In genomic region chr1:171786534-171786933, GRCh38 we compare ENCODE assay signal across 17 cellular contexts. TPM values are rescaled to one million over a fixed set of nuclear protein-coding genes. Genes with fewer than 3 reads are reported as not detected.
DNase-seq lines count a peak whose midpoint lies in the region; ATAC-seq and TF ChIP-seq lines count a peak whose summit lies in the region.
"Had no signal": no experiment of that assay in that cellular context is flagged by ENCODE, and none has a peak within 500 bp of the region (broad histone marks: within the 10 kb centered on the region; RNA-seq: fewer than 3 reads in every experiment).

No MANE protein-coding gene starts in this region.

- no peaks in the 10 kb centered on the region for H3K27me3 Mint-ChIP-seq in activated CD8-positive, alpha-beta T cell treated with anti-CD3 and anti-CD28 coated beads for 36 hours
- H3K27me3 Mint-ChIP-seq in activated CD8-positive, alpha-beta T cell treated with anti-CD3 and anti-CD28 coated beads, Interleukin-2, amount 10 ng/mL, durations not matched to agents 7 days and 5 days (ENCODE audit: low read depth): no peaks in the 10 kb centered on the region
- no peaks in the 10 kb centered on the region for H3K27me3 Mint-ChIP-seq in MCF 10A (ENCODE audit: insufficient read depth, unreplicated experiment)
- H3K27me3 Mint-ChIP-seq in activated T-helper 17 cell treated with anti-CD3 and anti-CD28 coated beads, Interleukin-2, amount 50 U/mL, for 72 hours: no peaks in the 10 kb centered on the region
- no peaks in the 10 kb centered on the region for H3K27me3 Mint-ChIP-seq in stimulated activated memory B cell treated with anti-CD40 and anti-IgM and Interleukin-4, amounts not matched to agents 10 μg/mL and 1 μg/mL and 100 μg/mL, for 72 hours

- CTCF ChIA-PET in activated CD8-positive, alpha-beta T cell treated with anti-CD3 and anti-CD28 coated beads for 36 hours (lab: Charles Lee): interaction anchor here (0.9 to 4.4 kb wide), 3 partner anchors 14 to 199 kb away, joined by 3 to 32 read pairs (median 6); no protein-coding TSS in a partner anchor
- CTCF ChIA-PET in activated CD8-positive, alpha-beta T cell treated with anti-CD3 and anti-CD28 coated beads, Interleukin-2, amount 10 ng/mL, durations not matched to agents 7 days and 5 days (lab: Charles Lee): interaction anchor here (2.5 kb wide), 1 partner anchor 14 kb away, joined by 23 read pairs; no protein-coding TSS in a partner anchor
- CTCF ChIA-PET in MCF 10A (lab: Yijun Ruan, JAX): interaction anchor here (1.2 to 30.8 kb wide), 5 partner anchors 14 to 196 kb away, joined by 3 to 1502 read pairs (median 7); no protein-coding TSS in a partner anchor

- no peaks in the 10 kb centered on the region for H3K4me1 ChIP-seq in breast epithelium

- no peak for DNase-seq in activated CD8-positive, alpha-beta T cell treated with anti-CD3 and anti-CD28 coated beads for 36 hours
- no peak for DNase-seq in activated CD8-positive, alpha-beta T cell treated with anti-CD3 and anti-CD28 coated beads, Interleukin-2, amount 10 ng/mL, durations not matched to agents 7 days and 5 days
- DNase-seq in MCF 10A (ENCODE audit: unreplicated experiment) (no peak), breast epithelium (ENCODE audit: low spot score in 2 of 2) (no peak)
- DNase-seq: Karpas-422; NCI-H1105 treated with DMSO at 0.1 percent for 48 hours; NCI-H146; NCI-H2029; NCI-H446 treated with DMSO at 0.1 percent for 48 hours; NCI-H526; NCI-H82; NK-92 treated with Interleukin-12 subunit alpha and Interleukin-12 subunit beta, amount 100 ng/mL, for 24 hours; PC-3 had no signal

- no peak overlapping the region for H3K27ac ChIP-seq in breast epithelium

- H3K4me3 ChIP-seq in breast epithelium: no peak overlapping the region

- H3K4me1 Mint-ChIP-seq in activated CD8-positive, alpha-beta T cell treated with anti-CD3 and anti-CD28 coated beads for 36 hours (ENCODE audit: low read depth): peaks cover 52% of the 10 kb centered on the region
- peaks cover 54% of the 10 kb centered on the region for H3K4me1 Mint-ChIP-seq in activated CD8-positive, alpha-beta T cell treated with anti-CD3 and anti-CD28 coated beads, Interleukin-2, amount 10 ng/mL, durations not matched to agents 7 days and 5 days (ENCODE audit: low read depth)
- peaks cover 50% of the 10 kb centered on the region for H3K4me1 Mint-ChIP-seq in MCF 10A (ENCODE audit: insufficient read depth, unreplicated experiment)
- H3K4me1 Mint-ChIP-seq in activated T-helper 17 cell treated with anti-CD3 and anti-CD28 coated beads, Interleukin-2, amount 50 U/mL, for 72 hours: peaks cover 44% of the 10 kb centered on the region
- H3K4me1 Mint-ChIP-seq in stimulated activated memory B cell treated with anti-CD40 and anti-IgM and Interleukin-4, amounts not matched to agents 10 μg/mL and 1 μg/mL and 100 μg/mL, for 72 hours: peaks cover 47% of the 10 kb centered on the region

- peak overlapping the region; percentile 87 for H3K27ac Mint-ChIP-seq in activated CD8-positive, alpha-beta T cell treated with anti-CD3 and anti-CD28 coated beads for 36 hours
- H3K27ac Mint-ChIP-seq in activated CD8-positive, alpha-beta T cell treated with anti-CD3 and anti-CD28 coated beads, Interleukin-2, amount 10 ng/mL, durations not matched to agents 7 days and 5 days: no peak overlapping the region
- peak overlapping the region; percentile 37 for H3K27ac Mint-ChIP-seq in MCF 10A (ENCODE audit: low read depth, unreplicated experiment)
- peak overlapping the region; percentile 55 for H3K27ac Mint-ChIP-seq in activated T-helper 17 cell treated with anti-CD3 and anti-CD28 coated beads, Interleukin-2, amount 50 U/mL, for 72 hours
- peak overlapping the region; percentile 30 for H3K27ac Mint-ChIP-seq in stimulated activated memory B cell treated with anti-CD40 and anti-IgM and Interleukin-4, amounts not matched to agents 10 μg/mL and 1 μg/mL and 100 μg/mL, for 72 hours

- H3K36me3 Mint-ChIP-seq in activated CD8-positive, alpha-beta T cell treated with anti-CD3 and anti-CD28 coated beads for 36 hours (ENCODE audit: low read depth): peaks cover 63% of the 10 kb centered on the region
- peaks cover 77% of the 10 kb centered on the region for H3K36me3 Mint-ChIP-seq in activated CD8-positive, alpha-beta T cell treated with anti-CD3 and anti-CD28 coated beads, Interleukin-2, amount 10 ng/mL, durations not matched to agents 7 days and 5 days (ENCODE audit: low read depth)
- H3K36me3 Mint-ChIP-seq in MCF 10A (ENCODE audit: insufficient read depth, unreplicated experiment): peaks cover 72% of the 10 kb centered on the region
- peaks cover 97% of the 10 kb centered on the region for H3K36me3 Mint-ChIP-seq in activated T-helper 17 cell treated with anti-CD3 and anti-CD28 coated beads, Interleukin-2, amount 50 U/mL, for 72 hours (ENCODE audit: low read depth)
- peaks cover 72% of the 10 kb centered on the region for H3K36me3 Mint-ChIP-seq in stimulated activated memory B cell treated with anti-CD40 and anti-IgM and Interleukin-4, amounts not matched to agents 10 μg/mL and 1 μg/mL and 100 μg/mL, for 72 hours

- no peaks in the 10 kb centered on the region for H3K9me3 Mint-ChIP-seq in activated CD8-positive, alpha-beta T cell treated with anti-CD3 and anti-CD28 coated beads for 36 hours
- H3K9me3 Mint-ChIP-seq in activated CD8-positive, alpha-beta T cell treated with anti-CD3 and anti-CD28 coated beads, Interleukin-2, amount 10 ng/mL, durations not matched to agents 7 days and 5 days (ENCODE audit: insufficient read depth): no peaks in the 10 kb centered on the region
- no peaks in the 10 kb centered on the region for H3K9me3 Mint-ChIP-seq in MCF 10A (ENCODE audit: unreplicated experiment)
- H3K9me3 Mint-ChIP-seq in activated T-helper 17 cell treated with anti-CD3 and anti-CD28 coated beads, Interleukin-2, amount 50 U/mL, for 72 hours: no peaks in the 10 kb centered on the region
- no peaks in the 10 kb centered on the region for H3K9me3 Mint-ChIP-seq in stimulated activated memory B cell treated with anti-CD40 and anti-IgM and Interleukin-4, amounts not matched to agents 10 μg/mL and 1 μg/mL and 100 μg/mL, for 72 hours

- TF ChIP-seq CTCF in activated CD8-positive, alpha-beta T cell treated with anti-CD3 and anti-CD28 coated beads for 36 hours (IDR thresholded peaks at IDR 0.05): no peak
- TF ChIP-seq CTCF in MCF 10A (IDR thresholded peaks at IDR 0.05; ENCODE audit: unreplicated experiment) (no peak), breast epithelium (IDR thresholded peaks at IDR 0.05) (no peak)

- no peaks in the 10 kb centered on the region for H3K9me3 ChIP-seq in breast epithelium

- intact Hi-C loops in activated CD8-positive, alpha-beta T cell treated with anti-CD3 and anti-CD28 coated beads for 36 hours (cut with micrococcal nuclease): no loop called here
- intact Hi-C loops in MCF 10A (cut with micrococcal nuclease): loop anchor here (10.0 kb wide), 1 partner anchor 568 kb away; no protein-coding TSS in a partner anchor
- intact Hi-C loops in breast epithelium (cut with DNase I; ENCODE audit: low total_unique reads): no loop called here

- H3K4me3 Mint-ChIP-seq in activated CD8-positive, alpha-beta T cell treated with anti-CD3 and anti-CD28 coated beads for 36 hours: no peak overlapping the region
- no peak overlapping the region for H3K4me3 Mint-ChIP-seq in activated CD8-positive, alpha-beta T cell treated with anti-CD3 and anti-CD28 coated beads, Interleukin-2, amount 10 ng/mL, durations not matched to agents 7 days and 5 days
- no peak overlapping the region for H3K4me3 Mint-ChIP-seq in MCF 10A (ENCODE audit: unreplicated experiment)
- peak overlapping the region; percentile 95 for H3K4me3 Mint-ChIP-seq in activated T-helper 17 cell treated with anti-CD3 and anti-CD28 coated beads, Interleukin-2, amount 50 U/mL, for 72 hours
- H3K4me3 Mint-ChIP-seq in stimulated activated memory B cell treated with anti-CD40 and anti-IgM and Interleukin-4, amounts not matched to agents 10 μg/mL and 1 μg/mL and 100 μg/mL, for 72 hours: no peak overlapping the region

- TF ChIP-seq POLR2A in breast epithelium (IDR thresholded peaks at IDR 0.05): no peak

- H3K36me3 ChIP-seq in breast epithelium: peaks cover 22% of the 10 kb centered on the region

- BruUV-seq in MCF 10A (replicated peaks; lab: Mats Ljungman, UMichigan): no TSS peak

- POLR2A ChIA-PET in activated CD8-positive, alpha-beta T cell treated with anti-CD3 and anti-CD28 coated beads for 36 hours (lab: Charles Lee): interaction anchor here (1.0 kb wide), 1 partner anchor 21 kb away, joined by 5 read pairs; no protein-coding TSS in a partner anchor
- POLR2A ChIA-PET in activated CD8-positive, alpha-beta T cell treated with anti-CD3 and anti-CD28 coated beads, Interleukin-2, amount 10 ng/mL, durations not matched to agents 7 days and 5 days (lab: Charles Lee): interaction anchor here (3.0 kb wide), 1 partner anchor 45 kb away, joined by 11 read pairs; the partner anchor contains the start of gene VAMP4
- POLR2A ChIA-PET in MCF 10A (lab: Yijun Ruan, JAX): interaction anchor here (12.6 kb wide), 1 partner anchor 46 kb away, joined by 307 read pairs; the partner anchor contains the start of gene VAMP4

- no peaks in the 10 kb centered on the region for H3K27me3 ChIP-seq in breast epithelium

- no peak for ATAC-seq in activated CD8-positive, alpha-beta T cell treated with anti-CD3 and anti-CD28 coated beads for 36 hours
- ATAC-seq in activated CD8-positive, alpha-beta T cell treated with anti-CD3 and anti-CD28 coated beads, Interleukin-2, amount 10 ng/mL, durations not matched to agents 7 days and 5 days: no peak
- no peak for ATAC-seq in activated T-helper 17 cell treated with anti-CD3 and anti-CD28 coated beads, Interleukin-2, amount 50 U/mL, for 72 hours (replicated peaks)
- ATAC-seq in stimulated activated memory B cell treated with anti-CD40 and anti-IgM and Interleukin-4, amounts not matched to agents 10 μg/mL and 1 μg/mL and 100 μg/mL, for 72 hours: no peak
- ATAC-seq in esophagus mucosa (no peak), GM21447 (IDR thresholded peaks at IDR 0.05; ENCODE audit: unreplicated experiment) (no peak)
- ATAC-seq: PC-3 had no signal

RNA-seq across cellular contexts. Expression of gene METTL13, which starts 5.1 kb away (rescaled TPM):
- 10 to 100 TPM; 44.6 to 46.6 TPM for total RNA-seq in activated CD8-positive, alpha-beta T cell treated with anti-CD3 and anti-CD28 coated beads for 36 hours
- 10 to 100 TPM; 38.5 to 44.5 TPM for total RNA-seq in activated CD8-positive, alpha-beta T cell treated with anti-CD3 and anti-CD28 coated beads, Interleukin-2, amount 10 ng/mL, durations not matched to agents 7 days and 5 days
- 30.7 and 39.1 TPM in 2 replicates for total RNA-seq in MCF 10A (2022)
- 10 to 100 TPM; 23.2 to 28.4 (median 27.5) TPM for total RNA-seq in breast epithelium
- total RNA-seq in activated T-helper 17 cell treated with anti-CD3 and anti-CD28 coated beads, Interleukin-2, amount 50 U/mL, for 72 hours: 10 to 100 TPM; 77.7 to 83.1 TPM
- 15.4 TPM for total RNA-seq in esophagus mucosa

RNA-seq across cellular contexts. Expression of gene VAMP4, which starts 44.7 kb away (rescaled TPM):
- 1 to 10 TPM; 6.1 to 6.2 TPM for total RNA-seq in activated CD8-positive, alpha-beta T cell treated with anti-CD3 and anti-CD28 coated beads for 36 hours
- total RNA-seq in activated CD8-positive, alpha-beta T cell treated with anti-CD3 and anti-CD28 coated beads, Interleukin-2, amount 10 ng/mL, durations not matched to agents 7 days and 5 days: 10 to 100 TPM; 12.2 to 13.0 TPM
- 20.2 and 21.1 TPM in 2 replicates for total RNA-seq in MCF 10A (2022)
- total RNA-seq in breast epithelium: 10 to 100 TPM; 10.5 to 16.3 (median 14.0) TPM
- 10 to 100 TPM; 14.4 to 16.3 TPM for total RNA-seq in activated T-helper 17 cell treated with anti-CD3 and anti-CD28 coated beads, Interleukin-2, amount 50 U/mL, for 72 hours
- total RNA-seq in esophagus mucosa: 8.6 TPM

RNA-seq across cellular contexts. Expression of gene DNM3, which starts 54.8 kb away (rescaled TPM):
- 1 to 10 TPM in 1 of 2 experiments, under 1 TPM in 1; 0.58 to 1.1 TPM for total RNA-seq in activated CD8-positive, alpha-beta T cell treated with anti-CD3 and anti-CD28 coated beads for 36 hours
- total RNA-seq in activated CD8-positive, alpha-beta T cell treated with anti-CD3 and anti-CD28 coated beads, Interleukin-2, amount 10 ng/mL, durations not matched to agents 7 days and 5 days: 1 to 10 TPM; 1.5 to 1.6 TPM
- total RNA-seq in MCF 10A (2022): 0.44 and 0.68 TPM in 2 replicates
- 1 to 10 TPM; 5.1 to 7.5 (median 6.6) TPM for total RNA-seq in breast epithelium
- total RNA-seq in activated T-helper 17 cell treated with anti-CD3 and anti-CD28 coated beads, Interleukin-2, amount 50 U/mL, for 72 hours: 1 to 10 TPM; 3.0 to 5.8 TPM
- total RNA-seq in esophagus mucosa: 1.6 TPM
